In the genomic region with DNA sequence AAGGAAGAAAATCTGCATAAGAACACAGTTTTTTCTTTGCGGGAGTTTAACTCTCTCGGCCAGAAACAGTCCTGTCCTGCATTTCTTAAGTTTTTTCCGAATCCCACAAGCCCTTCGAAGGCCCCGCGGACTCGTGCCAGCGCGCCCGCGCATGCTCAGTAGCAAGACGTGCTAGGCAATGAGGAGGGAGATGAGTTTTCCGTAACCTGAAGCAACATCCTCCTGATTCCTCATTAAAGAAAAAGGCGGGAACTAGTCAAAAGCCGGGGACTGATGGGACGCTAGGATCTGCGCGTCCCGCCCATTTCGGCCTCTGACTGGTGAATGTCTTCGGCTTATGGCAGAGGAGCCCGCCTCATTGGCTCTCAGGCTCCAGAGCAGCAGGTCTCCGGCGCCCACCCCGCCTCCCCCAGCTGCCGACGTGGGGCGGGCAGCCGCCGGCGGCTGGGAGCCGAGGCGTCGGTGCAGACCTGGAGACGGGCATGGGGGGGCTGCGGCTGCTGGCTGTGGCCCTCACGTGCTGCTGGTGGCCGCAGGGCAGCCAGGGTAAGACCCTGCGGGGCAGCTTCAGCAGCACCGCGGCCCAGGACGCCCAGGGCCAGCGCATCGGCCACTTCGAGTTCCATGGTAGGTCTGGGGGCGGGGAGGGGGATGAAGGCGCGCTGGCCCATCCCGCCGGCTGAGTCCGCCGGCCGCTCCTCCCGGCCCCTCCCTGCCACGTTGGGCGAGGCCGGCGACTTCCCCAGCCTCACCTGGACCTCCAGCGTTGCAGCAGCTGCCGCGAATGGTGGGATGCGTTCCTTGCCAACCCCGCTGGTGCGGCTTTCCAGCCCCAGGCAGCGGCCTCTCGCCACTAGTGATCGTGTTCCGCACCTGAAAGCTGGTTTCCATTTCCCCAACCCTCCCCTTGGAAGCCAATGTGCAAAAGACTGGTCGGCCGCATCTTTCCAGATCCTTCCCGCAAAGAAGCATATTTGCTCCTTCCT, we compare ENCODE assay signal across 1 cellular context.
A peak's percentile ranks its signal among the peaks of the same experiment; 100 is the strongest.
TF ChIP-seq lines count a peak whose summit lies in the region.

TSS of gene GPR180 (plus strand) at position 412 of the 986 bp plus-strand sequence. CDS start at position 483, 71 bp downstream.

TF ChIP-seq in HepG2, 621 proteins besides CTCF, POLR2A, EP300 and RAD21 (continued from another document):
- TF ChIP-seq ZNF687 (CRISPR knock-in tag; IDR thresholded peaks at IDR 0.05) = peak; percentile 49
- no peak for TF ChIP-seq ZKSCAN5 (CRISPR knock-in tag; IDR thresholded peaks at IDR 0.05)
- no peak for TF ChIP-seq SRSF9 (IDR thresholded peaks at IDR 0.05; ENCODE audit: borderline replicate concordance, insufficient read depth, low read depth, low read length, poor library complexity, severe bottlenecking)
- no peak for TF ChIP-seq SRSF4 (IDR thresholded peaks at IDR 0.05; ENCODE audit: low read depth, low read length, poor library complexity, severe bottlenecking)
- TF ChIP-seq ZNF768 (CRISPR knock-in tag; IDR thresholded peaks at IDR 0.05) = 0 out of 2 replicates have a peak, but pooled peaks have one; percentile 26
- no peak for TF ChIP-seq ZNF713 (CRISPR knock-in tag; IDR thresholded peaks at IDR 0.05)
- TF ChIP-seq GABPB1 (CRISPR knock-in tag; IDR thresholded peaks at IDR 0.05) = peak; percentile 27; the same call in 1 of the 2 replicates
